In the genomic region with DNA sequence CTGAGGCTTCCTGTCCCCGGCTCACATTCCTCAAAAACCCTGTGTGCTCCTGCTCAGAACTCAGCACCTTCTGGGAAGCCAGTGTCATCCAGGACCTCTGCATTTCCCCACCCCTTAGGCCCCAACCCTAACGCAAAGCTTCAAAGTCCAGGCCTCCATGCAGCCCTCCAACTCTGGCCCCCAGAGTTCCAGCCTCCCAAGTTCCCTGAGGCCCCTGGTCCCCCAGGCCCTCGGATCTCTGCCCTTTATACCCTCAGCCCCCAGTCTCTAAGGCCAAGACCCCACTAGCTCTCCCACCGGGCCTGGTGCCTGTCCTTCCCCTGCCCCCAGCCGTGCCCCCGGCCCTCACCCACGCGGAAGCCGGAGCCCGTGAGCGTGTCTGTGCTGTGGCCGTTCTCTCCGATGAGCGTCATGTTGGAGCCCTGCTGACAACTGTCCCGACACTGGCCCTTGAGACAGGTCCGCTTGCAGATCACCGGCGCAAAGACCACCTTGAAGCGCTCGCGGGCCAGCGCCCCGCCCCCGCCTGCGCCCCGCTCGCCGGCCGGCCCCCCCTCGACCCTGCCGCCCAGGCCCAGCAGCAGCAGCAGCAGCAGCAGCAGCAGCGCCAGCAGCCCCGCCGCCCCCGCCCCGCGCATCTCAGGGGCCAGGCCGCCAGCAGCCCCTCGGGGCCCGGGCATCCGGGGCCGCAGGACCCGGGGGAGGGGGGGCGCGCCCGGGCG, we compare ENCODE assay signal across 1 cellular context.
TF ChIP-seq lines count a peak whose summit lies in the region.

No MANE protein-coding gene starts in this region.

TF ChIP-seq in HepG2, 621 proteins besides CTCF, POLR2A, EP300 and RAD21 (continued from another document and continues in another):
- TF ChIP-seq, protein P1, sequence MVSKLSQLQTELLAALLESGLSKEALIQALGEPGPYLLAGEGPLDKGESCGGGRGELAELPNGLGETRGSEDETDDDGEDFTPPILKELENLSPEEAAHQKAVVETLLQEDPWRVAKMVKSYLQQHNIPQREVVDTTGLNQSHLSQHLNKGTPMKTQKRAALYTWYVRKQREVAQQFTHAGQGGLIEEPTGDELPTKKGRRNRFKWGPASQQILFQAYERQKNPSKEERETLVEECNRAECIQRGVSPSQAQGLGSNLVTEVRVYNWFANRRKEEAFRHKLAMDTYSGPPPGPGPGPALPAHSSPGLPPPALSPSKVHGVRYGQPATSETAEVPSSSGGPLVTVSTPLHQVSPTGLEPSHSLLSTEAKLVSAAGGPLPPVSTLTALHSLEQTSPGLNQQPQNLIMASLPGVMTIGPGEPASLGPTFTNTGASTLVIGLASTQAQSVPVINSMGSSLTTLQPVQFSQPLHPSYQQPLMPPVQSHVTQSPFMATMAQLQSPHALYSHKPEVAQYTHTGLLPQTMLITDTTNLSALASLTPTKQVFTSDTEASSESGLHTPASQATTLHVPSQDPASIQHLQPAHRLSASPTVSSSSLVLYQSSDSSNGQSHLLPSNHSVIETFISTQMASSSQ (IDR thresholded peaks at IDR 0.05; ENCODE audit: low read depth) = no peak
- TF ChIP-seq, protein P1 (CRISPR knock-in tag; IDR thresholded peaks at IDR 0.05; ENCODE audit: borderline replicate concordance) = no peak
- TF ChIP-seq, protein P2, sequence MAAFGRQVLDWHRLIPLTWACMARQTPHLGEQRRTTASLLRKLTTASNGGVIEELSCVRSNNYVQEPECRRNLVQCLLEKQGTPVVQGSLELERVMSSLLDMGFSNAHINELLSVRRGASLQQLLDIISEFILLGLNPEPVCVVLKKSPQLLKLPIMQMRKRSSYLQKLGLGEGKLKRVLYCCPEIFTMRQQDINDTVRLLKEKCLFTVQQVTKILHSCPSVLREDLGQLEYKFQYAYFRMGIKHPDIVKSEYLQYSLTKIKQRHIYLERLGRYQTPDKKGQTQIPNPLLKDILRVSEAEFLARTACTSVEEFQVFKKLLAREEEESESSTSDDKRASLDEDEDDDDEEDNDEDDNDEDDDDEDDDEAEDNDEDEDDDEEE (CRISPR knock-in tag; IDR thresholded peaks at IDR 0.05) = no peak
- TF ChIP-seq RCOR2 (CRISPR knock-in tag; IDR thresholded peaks at IDR 0.05) = no peak
- no peak for TF ChIP-seq RORA (CRISPR knock-in tag; IDR thresholded peaks at IDR 0.05)
- no peak for TF ChIP-seq NPAS2 (CRISPR knock-in tag; IDR thresholded peaks at IDR 0.05; ENCODE audit: borderline replicate concordance)
- TF ChIP-seq CBX5 (CRISPR knock-in tag; IDR thresholded peaks at IDR 0.05; ENCODE audit: borderline replicate concordance) = peak; percentile 24; the same call in 1 of the 2 replicates
- no peak for TF ChIP-seq ZFP37 (CRISPR knock-in tag; IDR thresholded peaks at IDR 0.05; ENCODE audit: borderline replicate concordance)
- TF ChIP-seq ZNF530 (CRISPR knock-in tag; IDR thresholded peaks at IDR 0.05; ENCODE audit: low read depth) = no peak
- TF ChIP-seq MTF2 (CRISPR knock-in tag; IDR thresholded peaks at IDR 0.05; ENCODE audit: borderline replicate concordance) = no peak
- TF ChIP-seq RNF2 (conservative IDR thresholded peaks at IDR 0.05; ENCODE audit: low read depth) = no peak
- TF ChIP-seq ATF4 (CRISPR knock-in tag; IDR thresholded peaks at IDR 0.05) = no peak
- peak; percentile 48; the same call in 1 of the 2 replicates for TF ChIP-seq NR2C2 (CRISPR knock-in tag; IDR thresholded peaks at IDR 0.05; ENCODE audit: borderline replicate concordance)
- no peak for TF ChIP-seq BCLAF1 (IDR thresholded peaks at IDR 0.05)
- 0 out of 2 replicates have a peak, but pooled peaks have one; percentile 12 for TF ChIP-seq KDM6A (CRISPR knock-in tag; IDR thresholded peaks at IDR 0.05; ENCODE audit: low read depth)
- no peak for TF ChIP-seq FOXC1 (CRISPR knock-in tag; IDR thresholded peaks at IDR 0.05; ENCODE audit: borderline replicate concordance)
- TF ChIP-seq KDM2A (CRISPR knock-in tag; IDR thresholded peaks at IDR 0.05; ENCODE audit: borderline replicate concordance, low read depth) = peak; percentile 38; the same call in 1 of the 2 replicates
- no peak for TF ChIP-seq ZNF652 (CRISPR knock-in tag; IDR thresholded peaks at IDR 0.05; ENCODE audit: borderline replicate concordance, low read depth)
- TF ChIP-seq ZNF382 (CRISPR knock-in tag; IDR thresholded peaks at IDR 0.05; ENCODE audit: borderline replicate concordance) = no peak
- TF ChIP-seq ZNF570 (CRISPR knock-in tag; IDR thresholded peaks at IDR 0.05; ENCODE audit: borderline replicate concordance) = no peak
- TF ChIP-seq ZNF383 (CRISPR knock-in tag; IDR thresholded peaks at IDR 0.05; ENCODE audit: borderline replicate concordance) = no peak
- peak; percentile 86 for TF ChIP-seq HNF4A (CRISPR knock-in tag; IDR thresholded peaks at IDR 0.05)
- TF ChIP-seq GZF1 (CRISPR knock-in tag; IDR thresholded peaks at IDR 0.05) = no peak
- no peak for TF ChIP-seq TCF7L2 (IDR thresholded peaks at IDR 0.05; ENCODE audit: low read depth, low read length)
- TF ChIP-seq TCF12 (IDR thresholded peaks at IDR 0.05) = no peak
- no peak for TF ChIP-seq TCF12 (CRISPR knock-in tag; IDR thresholded peaks at IDR 0.05)
- no peak for TF ChIP-seq BORCS8-MEF2B (CRISPR knock-in tag; IDR thresholded peaks at IDR 0.05)
- no peak for TF ChIP-seq CBX2 (IDR thresholded peaks at IDR 0.05; ENCODE audit: low read depth, low read length)
- no peak for TF ChIP-seq CBX2 (CRISPR knock-in tag; IDR thresholded peaks at IDR 0.05; ENCODE audit: low read depth)
- no peak for TF ChIP-seq MAFK (conservative IDR thresholded peaks at IDR 0.05 in 1 of 2, IDR thresholded peaks at IDR 0.05 in 1 of 2; ENCODE audit: low read length in 2 of 2)
- no peak for TF ChIP-seq DNMT3B (CRISPR knock-in tag; conservative IDR thresholded peaks at IDR 0.05)
- no peak for TF ChIP-seq ZNF674 (CRISPR knock-in tag; IDR thresholded peaks at IDR 0.05; ENCODE audit: low read depth)
- TF ChIP-seq U2AF2 (IDR thresholded peaks at IDR 0.05; ENCODE audit: low read depth, low read length) = 0 out of 2 replicates have a peak, but pooled peaks have one; percentile 51
- no peak for TF ChIP-seq MED8 (CRISPR knock-in tag; IDR thresholded peaks at IDR 0.05; ENCODE audit: insufficient replicate concordance)
- no peak for TF ChIP-seq NAIF1 (CRISPR knock-in tag; IDR thresholded peaks at IDR 0.05; ENCODE audit: borderline replicate concordance)
- no peak for TF ChIP-seq ZNF629 (CRISPR knock-in tag; conservative IDR thresholded peaks at IDR 0.05)
- TF ChIP-seq USF2 (IDR thresholded peaks at IDR 0.05; ENCODE audit: low read depth, low read length) = no peak
- no peak for TF ChIP-seq USF2 (CRISPR knock-in tag; IDR thresholded peaks at IDR 0.05; ENCODE audit: borderline replicate concordance)
- TF ChIP-seq ZUFSP (CRISPR knock-in tag; IDR thresholded peaks at IDR 0.05; ENCODE audit: borderline replicate concordance) = no peak
